8 cellular contexts compared by ENCODE assay signal in the genomic region with DNA sequence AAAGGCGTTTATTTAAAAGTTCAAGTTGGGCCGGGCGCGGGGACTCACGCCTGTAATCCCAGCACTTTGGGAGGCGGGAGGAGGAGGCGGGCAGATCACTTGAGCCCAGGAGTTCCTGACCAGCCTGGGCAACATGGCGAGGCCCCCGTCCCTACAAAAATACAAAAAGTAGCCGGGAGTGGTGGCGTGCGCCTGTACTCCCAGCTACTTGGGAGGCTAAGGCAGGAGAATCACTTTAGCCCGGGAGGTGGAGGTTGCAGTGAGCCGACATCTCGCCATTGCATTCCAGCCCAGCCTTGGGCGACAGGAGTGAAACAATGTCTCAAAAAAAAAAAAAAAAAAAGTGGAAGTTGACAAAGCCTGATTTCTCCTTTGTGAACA. TPM values are rescaled to one million over a fixed set of nuclear protein-coding genes. Genes with fewer than 3 reads are reported as not detected.
DNase-seq lines count a peak whose midpoint lies in the region; ATAC-seq lines count a peak whose summit lies in the region.

No MANE protein-coding gene starts in this region.

- H3K9me3 Mint-ChIP-seq in activated T-cell treated with anti-CD3 and anti-CD28 coated beads, Interleukin-2, amount 50 U/mL, for 24 hours, result no peaks in the 10 kb centered on the region

- no peaks in the 10 kb centered on the region for H3K27me3 ChIP-seq in skeletal muscle satellite cell (ENCODE audit: control insufficient read depth, insufficient read depth, low read length)

- H3K9ac ChIP-seq in skeletal muscle satellite cell (ENCODE audit: low read depth, low read length), result peak overlapping the region; percentile 99

- peaks cover 33% of the 10 kb centered on the region for H3K4me1 Mint-ChIP-seq in activated T-cell treated with anti-CD3 and anti-CD28 coated beads, Interleukin-2, amount 50 U/mL, for 24 hours (ENCODE audit: low read depth)
- peaks cover 12% of the 10 kb centered on the region for H3K4me1 Mint-ChIP-seq in T-helper 17 cell

- intact Hi-C loops in left cardiac atrium (cut with DNase I), result no loop called here

- H3K36me3 Mint-ChIP-seq in activated T-cell treated with anti-CD3 and anti-CD28 coated beads, Interleukin-2, amount 50 U/mL, for 24 hours (ENCODE audit: low read depth), result peaks cover 47% of the 10 kb centered on the region
- H3K36me3 Mint-ChIP-seq in T-helper 17 cell (ENCODE audit: low read depth), result no peaks in the 10 kb centered on the region

- H3K4me3 ChIP-seq in skeletal muscle satellite cell (ENCODE audit: low read length), result peak overlapping the region; percentile 99

- peaks cover 8% of the 10 kb centered on the region for H3K4me1 ChIP-seq in skeletal muscle satellite cell (ENCODE audit: control insufficient read depth, insufficient read depth, low read length)

- peak overlapping the region; percentile 99 for H3K4me2 ChIP-seq in skeletal muscle satellite cell (ENCODE audit: low read length)

- no peak for DNase-seq in activated T-cell treated with anti-CD3 and anti-CD28 coated beads, Interleukin-2, amount 50 U/mL, for 24 hours
- DNase-seq in activated T-cell treated with anti-CD3 and anti-CD28 coated beads for 4 hours, result no peak
- no peak for DNase-seq in T-helper 17 cell
- DNase-seq in left cardiac atrium, result no peak
- DNase-seq in SW 1271 (lab: John Stamatoyannopoulos, UW), result no peak
- no peak for DNase-seq in NCI-H1092 treated with DMSO at 0.1 percent for 48 hours (lab: John Stamatoyannopoulos, UW)

- no peaks in the 10 kb centered on the region for H3K27me3 Mint-ChIP-seq in activated T-cell treated with anti-CD3 and anti-CD28 coated beads, Interleukin-2, amount 50 U/mL, for 24 hours
- no peaks in the 10 kb centered on the region for H3K27me3 Mint-ChIP-seq in T-helper 17 cell

- H3K4me3 Mint-ChIP-seq in activated T-cell treated with anti-CD3 and anti-CD28 coated beads, Interleukin-2, amount 50 U/mL, for 24 hours, result peak overlapping the region; percentile 88
- H3K4me3 Mint-ChIP-seq in T-helper 17 cell, result peak overlapping the region; percentile 84

- ATAC-seq in T-helper 17 cell (no peak), left cardiac atrium (peak; percentile 10 to 22), GM19452 (IDR thresholded peaks at IDR 0.05; ENCODE audit: unreplicated experiment) (no peak)

- H3K36me3 ChIP-seq in skeletal muscle satellite cell (ENCODE audit: insufficient read depth, low read length), result peaks cover 8% of the 10 kb centered on the region

- peak overlapping the region; percentile 88 for H3K27ac Mint-ChIP-seq in activated T-cell treated with anti-CD3 and anti-CD28 coated beads, Interleukin-2, amount 50 U/mL, for 24 hours
- no peak overlapping the region for H3K27ac Mint-ChIP-seq in T-helper 17 cell

- H3K9me3 ChIP-seq in T-helper 17 cell (ENCODE audit: control insufficient read depth, low read length, poor library complexity, severe bottlenecking) (no peaks in the 10 kb centered on the region), skeletal muscle satellite cell (replicated peaks; ENCODE audit: low read length) (no peaks in the 10 kb centered on the region)

RNA-seq across cellular contexts. Expression of a gene that starts 0.8 kb away (rescaled TPM):
- total RNA-seq in T-helper 17 cell (10 to 100 TPM; 19.2 to 23.8 TPM), left cardiac atrium (10 to 100 TPM; 18.1 to 19.2 TPM)
- total RNA-seq in skeletal muscle satellite cell (2012; rRNA removed), result 63.6 and 83.1 TPM in 2 replicates

RNA-seq across cellular contexts. Expression of a gene that starts 12.6 kb away (rescaled TPM):
- total RNA-seq in T-helper 17 cell (10 to 100 TPM; 20.0 to 23.7 TPM), left cardiac atrium (10 to 100 TPM; 10.2 to 12.2 TPM)
- total RNA-seq in skeletal muscle satellite cell (2012; rRNA removed), result 18.0 and 21.0 TPM in 2 replicates

RNA-seq across cellular contexts. Expression of a gene that starts 12.7 kb away (rescaled TPM):
- total RNA-seq in T-helper 17 cell, result 10 to 100 TPM; 90.6 to 92.4 TPM
- total RNA-seq in left cardiac atrium, result 100 to 1,000 TPM; 150 to 182 TPM
- total RNA-seq in skeletal muscle satellite cell (2012; rRNA removed), result 68.2 and 77.8 TPM in 2 replicates

RNA-seq across cellular contexts. Expression of a gene that starts 13.2 kb away (rescaled TPM):
- total RNA-seq in T-helper 17 cell (100 to 1,000 TPM; 113 to 127 TPM), left cardiac atrium (10 to 100 TPM; 64.5 to 81.9 TPM)
- 70.1 and 76.6 TPM in 2 replicates for total RNA-seq in skeletal muscle satellite cell (2012; rRNA removed)

RNA-seq across cellular contexts. Expression of a gene that starts 20.3 kb away (rescaled TPM):
- total RNA-seq in T-helper 17 cell (under 1 TPM; 0.23 to 0.47 TPM), left cardiac atrium (under 1 TPM in 1 of 2 donors, not detected in 1; 0.41 TPM)
- under 0.01 and 0.44 TPM in 2 replicates for total RNA-seq in skeletal muscle satellite cell (2012; rRNA removed)

Comparison
In these comparisons a context has a peak if more than half of its experiments do, and no peak if none do; other contexts are left out.
1. ATAC-seq: peak in left cardiac atrium (2 of 2); none in T-helper 17 cell (single experiment) and GM19452 (single experiment).